27 cellular contexts compared by ENCODE assay signal in the genomic region with DNA sequence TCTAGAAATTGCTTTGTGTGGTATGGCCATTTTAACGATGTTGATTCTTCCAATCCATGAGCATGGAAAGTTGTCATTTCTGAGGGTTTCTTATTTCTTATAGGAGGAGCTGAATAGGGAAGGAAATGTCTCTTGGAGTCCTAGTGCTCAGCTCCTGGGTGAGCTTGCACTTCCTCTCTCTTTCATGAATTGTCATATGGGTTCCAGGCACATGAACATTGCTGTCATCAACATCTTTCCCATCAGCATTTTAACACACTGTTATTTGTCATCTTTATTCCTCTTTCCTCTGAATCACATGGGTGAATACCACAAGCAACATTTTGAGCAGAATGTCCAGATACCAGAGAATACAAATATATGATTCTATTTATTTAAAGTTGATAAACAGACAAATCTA. TPM values are rescaled to one million over a fixed set of nuclear protein-coding genes. Genes with fewer than 3 reads are reported as not detected.
DNase-seq lines count a peak whose midpoint lies in the region; ATAC-seq and TF ChIP-seq lines count a peak whose summit lies in the region.
"Had no signal": no experiment of that assay in that cellular context is flagged by ENCODE, and none has a peak within 500 bp of the region (broad histone marks: within the 10 kb centered on the region; RNA-seq: fewer than 3 reads in every experiment).

No MANE protein-coding gene starts in this region.

- no peaks in the 10 kb centered on the region for H3K27me3 Mint-ChIP-seq in activated T-cell treated with anti-CD3 and anti-CD28 coated beads, Interleukin-2, amount 50 U/mL, for 72 hours (ENCODE audit: low read depth)
- no peaks in the 10 kb centered on the region for H3K27me3 Mint-ChIP-seq in activated T-cell treated with anti-CD3 and anti-CD28 coated beads, Interleukin-2, amount 50 U/mL, for 24 hours

- no peak for DNase-seq in activated T-cell treated with anti-CD3 and anti-CD28 coated beads, Interleukin-2, amount 50 U/mL, for 72 hours
- DNase-seq in activated T-cell treated with anti-CD3 and anti-CD28 coated beads, Interleukin-2, amount 50 U/mL, for 24 hours = no peak
- DNase-seq in GDM1 (lab: John Stamatoyannopoulos, UW) = peak; percentile 2
- DNase-seq in pons (ENCODE audit: low spot score) = peak; percentile 64
- DNase-seq in DMS 273 treated with DMSO at 0.1 percent for 48 hours (lab: John Stamatoyannopoulos, UW) = no peak
- DNase-seq: activated CD4-positive, alpha-beta T cell treated with anti-CD3 and anti-CD28 coated beads, Interleukin-2, amount 50 U/mL, for 48 hours; activated naive CD4-positive, alpha-beta T cell treated with Interleukin-2 at 50 U/mL for 16 hours; activated T-cell treated with anti-CD3 and anti-CD28 coated beads, Interleukin-2, amount 50 U/mL, for 1 hour; aorta; Calu3; central memory CD4-positive, alpha-beta T cell; NCI-H2081 treated with DMSO at 0.1 percent for 48 hours; NCI-H446 treated with DMSO at 0.1 percent for 48 hours; NK-92 treated with Interleukin-12 subunit alpha and Interleukin-12 subunit beta, amount 100 ng/mL, for 24 hours; occipital lobe; Peyer's patch; stimulated activated CD4-positive, alpha-beta T cell treated with anti-CD3 and anti-CD28 coated beads, Interleukin-12 subunit alpha, Interleukin-12 subunit beta, amount 100 ng/mL, for 4 hours; T-helper 2 cell had no signal

- H3K4me1 Mint-ChIP-seq in activated T-cell treated with anti-CD3 and anti-CD28 coated beads, Interleukin-2, amount 50 U/mL, for 72 hours (ENCODE audit: low read depth) = peaks cover 64% of the 10 kb centered on the region
- peaks cover 82% of the 10 kb centered on the region for H3K4me1 Mint-ChIP-seq in activated T-cell treated with anti-CD3 and anti-CD28 coated beads, Interleukin-2, amount 50 U/mL, for 24 hours (ENCODE audit: low read depth)

- H3K36me3 Mint-ChIP-seq in activated T-cell treated with anti-CD3 and anti-CD28 coated beads, Interleukin-2, amount 50 U/mL, for 72 hours (ENCODE audit: insufficient read depth in 2 of 2) = peaks cover 24 to 67% of the 10 kb centered on the region in 2 donors
- H3K36me3 Mint-ChIP-seq in activated T-cell treated with anti-CD3 and anti-CD28 coated beads, Interleukin-2, amount 50 U/mL, for 24 hours (ENCODE audit: low read depth) = peaks cover 68% of the 10 kb centered on the region

- H3K4me3 Mint-ChIP-seq in activated T-cell treated with anti-CD3 and anti-CD28 coated beads, Interleukin-2, amount 50 U/mL, for 72 hours = no peak overlapping the region
- H3K4me3 Mint-ChIP-seq in activated T-cell treated with anti-CD3 and anti-CD28 coated beads, Interleukin-2, amount 50 U/mL, for 24 hours = no peak overlapping the region

- TF ChIP-seq EP300 in gastroesophageal sphincter (IDR thresholded peaks at IDR 0.05) = no peak

- no peaks in the 10 kb centered on the region for H3K4me1 ChIP-seq in gastroesophageal sphincter
- H3K4me1 ChIP-seq: Peyer's patch had no signal

- H3K36me3 ChIP-seq in gastroesophageal sphincter = no peaks in the 10 kb centered on the region
- H3K36me3 ChIP-seq: Peyer's patch had no signal

- TF ChIP-seq CTCF in gastroesophageal sphincter (IDR thresholded peaks at IDR 0.05) = no peak

- peaks cover 1% of the 10 kb centered on the region for H3K27me3 ChIP-seq in gastroesophageal sphincter
- H3K27me3 ChIP-seq: hepatocyte, Peyer's patch had no signal

- H3K4me3 ChIP-seq in gastroesophageal sphincter = no peak overlapping the region
- H3K4me3 ChIP-seq: hepatocyte, lung, Peyer's patch had no signal

- peaks cover 5 to 10% of the 10 kb centered on the region in 2 donors for H3K9me3 Mint-ChIP-seq in activated T-cell treated with anti-CD3 and anti-CD28 coated beads, Interleukin-2, amount 50 U/mL, for 72 hours
- H3K9me3 Mint-ChIP-seq in activated T-cell treated with anti-CD3 and anti-CD28 coated beads, Interleukin-2, amount 50 U/mL, for 24 hours = peaks cover 21% of the 10 kb centered on the region

- 83 to 88% methylated on average over 1 of the region's 1 CpG for WGBS in gastroesophageal sphincter (ENCODE audit: low coverage in 1 of 2), 2 donors

- ATAC-seq in activated T-cell treated with anti-CD3 and anti-CD28 coated beads, Interleukin-2, amount 50 U/mL, for 72 hours (replicated peaks in 1 of 2) = no peak
- ATAC-seq in gastroesophageal sphincter = peak; percentile 62
- no peak for ATAC-seq in GM18519 (IDR thresholded peaks at IDR 0.05; ENCODE audit: low FRiP score, unreplicated experiment)
- no peak for ATAC-seq in GM21723 (IDR thresholded peaks at IDR 0.05; ENCODE audit: unreplicated experiment)

- no peak for TF ChIP-seq POLR2A in gastroesophageal sphincter (IDR thresholded peaks at IDR 0.05)

- no peak overlapping the region for H3K27ac ChIP-seq in gastroesophageal sphincter
- H3K27ac ChIP-seq: epithelial cell of prostate, hepatocyte, Peyer's patch had no signal

- H3K27ac Mint-ChIP-seq in activated T-cell treated with anti-CD3 and anti-CD28 coated beads, Interleukin-2, amount 50 U/mL, for 72 hours = peak overlapping the region; percentile 72
- H3K27ac Mint-ChIP-seq in activated T-cell treated with anti-CD3 and anti-CD28 coated beads, Interleukin-2, amount 50 U/mL, for 24 hours = no peak overlapping the region

- H3K9me3 ChIP-seq in gastroesophageal sphincter = peaks cover 0 to 21% (median 0%) of the 10 kb centered on the region in 3 donors
- H3K9me3 ChIP-seq: Peyer's patch had no signal

RNA-seq across cellular contexts. Expression of gene SLAMF6, which starts 23.4 kb away (rescaled TPM):
- total RNA-seq in activated T-cell treated with anti-CD3 and anti-CD28 coated beads, Interleukin-2, amount 50 U/mL, for 72 hours = 10 to 100 TPM; 41.6 to 48.8 TPM
- 1 to 10 TPM in 1 of 4 donors, under 1 TPM in 2, not detected in 1; 0.49 to 1.2 (median 0.62) TPM for total RNA-seq in gastroesophageal sphincter
- total RNA-seq: Calu3, hepatocyte, M059J, occipital lobe, renal cortical epithelial cell, SK-MEL-5 had no signal

Comparison
In these comparisons a context has a peak if more than half of its experiments do, and no peak if none do; other contexts are left out.
1. DNase-seq: peak in GDM1 (single experiment) and pons (single experiment); none in activated T-cell treated with anti-CD3 and anti-CD28 coated beads, Interleukin-2, amount 50 U/mL, for 72 hours (0 of 2), activated T-cell treated with anti-CD3 and anti-CD28 coated beads, Interleukin-2, amount 50 U/mL, for 24 hours (single experiment) and DMS 273 treated with DMSO at 0.1 percent for 48 hours (single experiment).
2. RNA of gene SLAMF6, which starts 23.4 kb away (total RNA-seq): 41.6 to 48.8 TPM in activated T-cell treated with anti-CD3 and anti-CD28 coated beads, Interleukin-2, amount 50 U/mL, for 72 hours; 0.49 to 1.2 TPM in gastroesophageal sphincter; every median in the first group is over 10 times any median in the second.